ENCODE assay signal across 1 cellular context in genomic region chr5:57298295-57298984, GRCh38.
TF ChIP-seq lines count a peak whose summit lies in the region.

No MANE protein-coding gene starts in this region.

TF ChIP-seq in neural cell, 6 proteins besides CTCF, POLR2A, EP300 and RAD21 (continued from another document):
- TF ChIP-seq REST (IDR thresholded peaks at IDR 0.05; ENCODE audit: borderline replicate concordance) (no peak), SMC3 (conservative IDR thresholded peaks at IDR 0.05; ENCODE audit: poor library complexity) (peak; percentile 93)
